Comparison of ENCODE assay signal across 25 cellular contexts in genomic region chr4:182066037-182066436, GRCh38.
"Had no signal": no experiment of that assay in that cellular context is flagged by ENCODE, and none has a peak within 500 bp of the region (broad histone marks: within the 10 kb centered on the region; RNA-seq: fewer than 3 reads in every experiment).

No MANE protein-coding gene starts in this region.

- DNase-seq: colonic mucosa; cortex of kidney; effector CD8-positive, alpha-beta T cell; effector memory CD8-positive, alpha-beta T cell; endodermal cell; erythroblast; esophagus squamous epithelium; foreskin fibroblast; foreskin melanocyte; gastrocnemius medialis; glutamatergic neuron; heart right ventricle; hippocampal formation; left cardiac atrium; left lung; left ventricle myocardium superior; lower lobe of right lung; mesenchymal stem cell; mucosa of descending colon; naive B cell had no signal

- FAIRE-seq: endometrium, islet of Langerhans, keratinocyte had no signal

- ATAC-seq: effector memory CD8-positive, alpha-beta T cell; esophagus mucosa; gastrocnemius medialis; heart right ventricle; left cardiac atrium; left lung; left ventricle myocardium superior; lower lobe of right lung; mucosa of descending colon had no signal

- H3K27me3 ChIP-seq: colonic mucosa, esophagus squamous epithelium, gastrocnemius medialis, left lung had no signal

- H3K27ac ChIP-seq: colonic mucosa, epithelial cell of prostate, esophagus squamous epithelium, gastrocnemius medialis, heart right ventricle, left lung, lower lobe of right lung had no signal

- H3K4me1 ChIP-seq: colonic mucosa, heart right ventricle, left lung, lower lobe of right lung had no signal

- H3K9me3 ChIP-seq: colonic mucosa, esophagus squamous epithelium, gastrocnemius medialis, heart right ventricle, left lung, lower lobe of right lung, mucosa of descending colon had no signal

- H3K36me3 ChIP-seq: colonic mucosa, esophagus squamous epithelium, gastrocnemius medialis, heart right ventricle, left lung, lower lobe of right lung had no signal

- H3K4me3 ChIP-seq: colonic mucosa, esophagus squamous epithelium, gastrocnemius medialis, heart right ventricle, left lung, lower lobe of right lung, mucosa of descending colon had no signal
